ENCODE assay signal across 33 cellular contexts in the genomic region with DNA sequence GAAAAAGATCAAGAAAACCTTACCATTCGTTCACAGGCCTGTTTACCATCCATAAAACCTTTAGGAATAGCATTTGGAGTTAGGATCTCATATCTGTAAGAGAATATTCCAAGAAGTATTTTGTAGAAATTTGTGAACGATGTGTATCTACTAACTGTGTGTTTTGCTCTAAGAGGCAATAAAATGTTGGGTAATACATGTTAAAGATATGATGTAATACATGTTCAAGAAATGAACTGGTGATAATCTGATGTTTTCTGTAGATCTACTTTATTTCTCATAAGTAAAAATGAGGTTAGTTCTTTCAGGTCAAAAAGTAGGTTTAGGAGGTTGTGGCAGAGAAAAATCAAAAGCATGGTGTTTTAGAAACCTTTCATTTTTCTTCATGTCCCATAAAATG.
"Had no signal": no experiment of that assay in that cellular context is flagged by ENCODE, and none has a peak within 500 bp of the region (broad histone marks: within the 10 kb centered on the region; RNA-seq: fewer than 3 reads in every experiment).

No MANE protein-coding gene starts in this region.

- H3K27ac Mint-ChIP-seq: activated CD4-positive, alpha-beta T cell treated with anti-CD3 and anti-CD28 coated beads, Interleukin-2, amount 10 ng/mL, durations not matched to agents 7 days and 5 days; activated CD8-positive, alpha-beta T cell treated with anti-CD3 and anti-CD28 coated beads, Interleukin-2, amount 10 ng/mL, durations not matched to agents 7 days and 5 days; activated naive CD4-positive, alpha-beta T cell treated with anti-CD3 and anti-CD28 coated beads, Interleukin-2, amount 50 U/mL, for 24 hours; activated naive CD8-positive, alpha-beta T cell treated with anti-CD3 and anti-CD28 coated beads, Interleukin-2, amount 10 ng/mL, durations not matched to agents 7 days and 5 days; activated T-cell treated with anti-CD3 and anti-CD28 coated beads, Interleukin-2, amount 50 U/mL, for 24 hours; activated T-helper 2 cell treated with anti-CD3 and anti-CD28 coated beads, Interferon-gamma antibody, Interleukin-2, Interleukin-4, amounts not matched to agents 10 μg/mL and 5 μg/mL and 100 μg/mL, durations not matched to agents 14 hours and 24 hours and 36 hours; T-helper 1 cell treated with Interleukin-12 subunit alpha and Interleukin-12 subunit beta and Interleukin-4 antibody, amounts not matched to agents 30 μg/mL and 1 μg/mL, for 36 hours; T-helper 2 cell treated with Interferon-gamma antibody and Interleukin-4, amounts not matched to agents 5 μg/mL and 100 μg/mL, for 36 hours had no signal

- H3K4me1 Mint-ChIP-seq: activated CD4-positive, alpha-beta T cell treated with anti-CD3 and anti-CD28 coated beads, Interleukin-2, amount 10 ng/mL, durations not matched to agents 7 days and 5 days; activated naive CD4-positive, alpha-beta T cell treated with anti-CD3 and anti-CD28 coated beads, Interleukin-2, amount 50 U/mL, for 24 hours; activated naive CD8-positive, alpha-beta T cell treated with anti-CD3 and anti-CD28 coated beads, Interleukin-2, amount 10 ng/mL, durations not matched to agents 7 days and 5 days had no signal

- H3K27me3 ChIP-seq: body of pancreas, breast epithelium, Peyer's patch, SJSA1 had no signal

- H3K9me3 ChIP-seq: body of pancreas, breast epithelium, Peyer's patch, SJSA1, SK-N-SH had no signal

- H3K4me3 ChIP-seq: body of pancreas, breast epithelium, Peyer's patch, SJSA1 had no signal

- H3K36me3 ChIP-seq: breast epithelium, Peyer's patch had no signal

- DNase-seq: activated CD4-positive, alpha-beta T cell treated with anti-CD3 and anti-CD28 coated beads, Interleukin-2, amount 10 ng/mL, durations not matched to agents 7 days and 5 days; activated CD4-positive, alpha-beta T cell treated with anti-CD3 and anti-CD28 coated beads, Interleukin-2, amount 50 U/mL, for 48 hours; activated CD8-positive, alpha-beta T cell treated with anti-CD3 and anti-CD28 coated beads, Interleukin-2, amount 10 ng/mL, durations not matched to agents 7 days and 5 days; activated gamma-delta T cell; activated naive CD4-positive, alpha-beta T cell treated with Interleukin-2 at 50 U/mL for 16 hours; activated naive CD8-positive, alpha-beta T cell treated with anti-CD3 and anti-CD28 coated beads, Interleukin-2, amount 10 ng/mL, durations not matched to agents 7 days and 5 days; activated T-cell treated with anti-CD3 and anti-CD28 coated beads, Interleukin-2, amount 50 U/mL, for 24 hours; amygdala; body of pancreas; MV-4-11; NCI-H1092; NCI-H1436 treated with DMSO at 0.1 percent for 48 hours; NCI-H1694 treated with DMSO at 0.1 percent for 48 hours; NCI-H2029; NCI-H2107; NCI-H2171; NCI-H510A; NCI-H526; NCI-H748 treated with DMSO at 0.1 percent for 48 hours; NK-92 treated with Interleukin-12 subunit alpha and Interleukin-12 subunit beta, amount 100 ng/mL, for 24 hours; PC-3; Peyer's patch; RPMI8226; SHP77 treated with DMSO at 0.1 percent for 48 hours; SK-N-SH had no signal

- H3K9me2 ChIP-seq: SK-N-SH had no signal

- H3K9ac ChIP-seq: SK-N-SH had no signal

- H3K4me3 Mint-ChIP-seq: activated CD4-positive, alpha-beta T cell treated with anti-CD3 and anti-CD28 coated beads, Interleukin-2, amount 10 ng/mL, durations not matched to agents 7 days and 5 days; activated CD8-positive, alpha-beta T cell treated with anti-CD3 and anti-CD28 coated beads, Interleukin-2, amount 10 ng/mL, durations not matched to agents 7 days and 5 days; activated naive CD4-positive, alpha-beta T cell treated with anti-CD3 and anti-CD28 coated beads, Interleukin-2, amount 50 U/mL, for 24 hours; activated naive CD8-positive, alpha-beta T cell treated with anti-CD3 and anti-CD28 coated beads, Interleukin-2, amount 10 ng/mL, durations not matched to agents 7 days and 5 days; activated T-cell treated with anti-CD3 and anti-CD28 coated beads, Interleukin-2, amount 50 U/mL, for 24 hours; T-helper 1 cell treated with Interleukin-12 subunit alpha and Interleukin-12 subunit beta and Interleukin-4 antibody, amounts not matched to agents 30 μg/mL and 1 μg/mL, for 36 hours; T-helper 2 cell treated with Interferon-gamma antibody and Interleukin-4, amounts not matched to agents 5 μg/mL and 100 μg/mL, for 36 hours had no signal

- ATAC-seq: activated CD8-positive, alpha-beta T cell treated with anti-CD3 and anti-CD28 coated beads, Interleukin-2, amount 10 ng/mL, durations not matched to agents 7 days and 5 days; body of pancreas; PC-3 had no signal

- H3K36me3 Mint-ChIP-seq: activated naive CD4-positive, alpha-beta T cell treated with anti-CD3 and anti-CD28 coated beads, Interleukin-2, amount 50 U/mL, for 24 hours had no signal

- FAIRE-seq: astrocyte, TTC549 had no signal

- H3K4me2 ChIP-seq: SK-N-SH had no signal

- H3K4me1 ChIP-seq: body of pancreas, breast epithelium, Peyer's patch, SJSA1 had no signal

- H3K27ac ChIP-seq: body of pancreas, breast epithelium, Peyer's patch, SJSA1 had no signal

- H3K9me3 Mint-ChIP-seq: activated CD4-positive, alpha-beta T cell treated with anti-CD3 and anti-CD28 coated beads, Interleukin-2, amount 10 ng/mL, durations not matched to agents 7 days and 5 days; activated naive CD4-positive, alpha-beta T cell treated with anti-CD3 and anti-CD28 coated beads, Interleukin-2, amount 50 U/mL, for 24 hours; activated naive CD8-positive, alpha-beta T cell treated with anti-CD3 and anti-CD28 coated beads, Interleukin-2, amount 10 ng/mL, durations not matched to agents 7 days and 5 days; activated T-cell treated with anti-CD3 and anti-CD28 coated beads, Interleukin-2, amount 50 U/mL, for 24 hours; activated T-helper 2 cell treated with anti-CD3 and anti-CD28 coated beads, Interferon-gamma antibody, Interleukin-2, Interleukin-4, amounts not matched to agents 10 μg/mL and 5 μg/mL and 100 μg/mL, durations not matched to agents 14 hours and 24 hours and 36 hours; T-helper 1 cell treated with Interleukin-12 subunit alpha and Interleukin-12 subunit beta and Interleukin-4 antibody, amounts not matched to agents 30 μg/mL and 1 μg/mL, for 36 hours; T-helper 2 cell treated with Interferon-gamma antibody and Interleukin-4, amounts not matched to agents 5 μg/mL and 100 μg/mL, for 36 hours had no signal

- H3K27me3 Mint-ChIP-seq: activated CD4-positive, alpha-beta T cell treated with anti-CD3 and anti-CD28 coated beads, Interleukin-2, amount 10 ng/mL, durations not matched to agents 7 days and 5 days; activated naive CD4-positive, alpha-beta T cell treated with anti-CD3 and anti-CD28 coated beads, Interleukin-2, amount 50 U/mL, for 24 hours; activated naive CD8-positive, alpha-beta T cell treated with anti-CD3 and anti-CD28 coated beads, Interleukin-2, amount 10 ng/mL, durations not matched to agents 7 days and 5 days; activated T-cell treated with anti-CD3 and anti-CD28 coated beads, Interleukin-2, amount 50 U/mL, for 24 hours had no signal
